Comparison of ENCODE assay signal across 1 cellular context in the genomic region with DNA sequence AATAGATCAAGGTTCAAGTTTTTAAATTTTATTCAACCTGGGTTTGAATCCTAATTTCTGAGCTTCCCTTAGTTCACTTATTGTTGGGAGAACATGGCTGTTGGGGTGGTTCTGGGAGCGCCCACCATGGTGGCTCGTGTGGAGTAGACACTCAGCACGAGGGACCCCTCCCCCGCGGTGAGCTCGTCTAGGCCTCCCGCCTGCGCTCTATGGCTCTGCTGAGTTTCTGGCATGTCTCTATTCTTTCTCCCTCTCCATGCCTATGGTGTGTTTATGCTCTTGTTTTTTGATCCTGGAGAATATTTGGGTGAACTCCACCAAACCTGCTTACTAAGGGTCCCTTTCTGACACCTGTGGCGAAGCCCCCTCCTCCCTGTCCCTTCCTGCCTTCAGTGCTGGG.
TF ChIP-seq lines count a peak whose summit lies in the region.

No MANE protein-coding gene starts in this region.

TF ChIP-seq in WTC11, 78 proteins besides CTCF, POLR2A, EP300 and RAD21 (continued from another document):
- TF ChIP-seq, protein P1, sequence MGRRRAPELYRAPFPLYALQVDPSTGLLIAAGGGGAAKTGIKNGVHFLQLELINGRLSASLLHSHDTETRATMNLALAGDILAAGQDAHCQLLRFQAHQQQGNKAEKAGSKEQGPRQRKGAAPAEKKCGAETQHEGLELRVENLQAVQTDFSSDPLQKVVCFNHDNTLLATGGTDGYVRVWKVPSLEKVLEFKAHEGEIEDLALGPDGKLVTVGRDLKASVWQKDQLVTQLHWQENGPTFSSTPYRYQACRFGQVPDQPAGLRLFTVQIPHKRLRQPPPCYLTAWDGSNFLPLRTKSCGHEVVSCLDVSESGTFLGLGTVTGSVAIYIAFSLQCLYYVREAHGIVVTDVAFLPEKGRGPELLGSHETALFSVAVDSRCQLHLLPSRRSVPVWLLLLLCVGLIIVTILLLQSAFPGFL (CRISPR knock-in tag; IDR thresholded peaks at IDR 0.05; ENCODE audit: borderline replicate concordance), result no peak
- TF ChIP-seq SOX15 (CRISPR knock-in tag; IDR thresholded peaks at IDR 0.05) (no peak), ZNF317 (CRISPR knock-in tag; IDR thresholded peaks at IDR 0.05; ENCODE audit: borderline replicate concordance, low read depth) (no peak), GRHL2 (CRISPR knock-in tag; IDR thresholded peaks at IDR 0.05; ENCODE audit: insufficient replicate concordance, severe bottlenecking) (no peak), ZNF532 (CRISPR knock-in tag; IDR thresholded peaks at IDR 0.05; ENCODE audit: borderline replicate concordance) (no peak), CREM (CRISPR knock-in tag; IDR thresholded peaks at IDR 0.05) (no peak), CREB1 (CRISPR knock-in tag; IDR thresholded peaks at IDR 0.05) (no peak), ZBTB21 (CRISPR knock-in tag; IDR thresholded peaks at IDR 0.05; ENCODE audit: borderline replicate concordance) (no peak), ZNF423 (CRISPR knock-in tag; IDR thresholded peaks at IDR 0.05) (no peak)
- TF ChIP-seq, protein P2, sequence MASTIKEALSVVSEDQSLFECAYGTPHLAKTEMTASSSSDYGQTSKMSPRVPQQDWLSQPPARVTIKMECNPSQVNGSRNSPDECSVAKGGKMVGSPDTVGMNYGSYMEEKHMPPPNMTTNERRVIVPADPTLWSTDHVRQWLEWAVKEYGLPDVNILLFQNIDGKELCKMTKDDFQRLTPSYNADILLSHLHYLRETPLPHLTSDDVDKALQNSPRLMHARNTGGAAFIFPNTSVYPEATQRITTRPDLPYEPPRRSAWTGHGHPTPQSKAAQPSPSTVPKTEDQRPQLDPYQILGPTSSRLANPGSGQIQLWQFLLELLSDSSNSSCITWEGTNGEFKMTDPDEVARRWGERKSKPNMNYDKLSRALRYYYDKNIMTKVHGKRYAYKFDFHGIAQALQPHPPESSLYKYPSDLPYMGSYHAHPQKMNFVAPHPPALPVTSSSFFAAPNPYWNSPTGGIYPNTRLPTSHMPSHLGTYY (CRISPR knock-in tag; IDR thresholded peaks at IDR 0.05), result no peak
- TF ChIP-seq, protein P3, sequence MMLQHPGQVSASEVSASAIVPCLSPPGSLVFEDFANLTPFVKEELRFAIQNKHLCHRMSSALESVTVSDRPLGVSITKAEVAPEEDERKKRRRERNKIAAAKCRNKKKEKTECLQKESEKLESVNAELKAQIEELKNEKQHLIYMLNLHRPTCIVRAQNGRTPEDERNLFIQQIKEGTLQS (CRISPR knock-in tag; conservative IDR thresholded peaks at IDR 0.05), result no peak
